Comparison of ENCODE assay signal across 8 cellular contexts in the genomic region with DNA sequence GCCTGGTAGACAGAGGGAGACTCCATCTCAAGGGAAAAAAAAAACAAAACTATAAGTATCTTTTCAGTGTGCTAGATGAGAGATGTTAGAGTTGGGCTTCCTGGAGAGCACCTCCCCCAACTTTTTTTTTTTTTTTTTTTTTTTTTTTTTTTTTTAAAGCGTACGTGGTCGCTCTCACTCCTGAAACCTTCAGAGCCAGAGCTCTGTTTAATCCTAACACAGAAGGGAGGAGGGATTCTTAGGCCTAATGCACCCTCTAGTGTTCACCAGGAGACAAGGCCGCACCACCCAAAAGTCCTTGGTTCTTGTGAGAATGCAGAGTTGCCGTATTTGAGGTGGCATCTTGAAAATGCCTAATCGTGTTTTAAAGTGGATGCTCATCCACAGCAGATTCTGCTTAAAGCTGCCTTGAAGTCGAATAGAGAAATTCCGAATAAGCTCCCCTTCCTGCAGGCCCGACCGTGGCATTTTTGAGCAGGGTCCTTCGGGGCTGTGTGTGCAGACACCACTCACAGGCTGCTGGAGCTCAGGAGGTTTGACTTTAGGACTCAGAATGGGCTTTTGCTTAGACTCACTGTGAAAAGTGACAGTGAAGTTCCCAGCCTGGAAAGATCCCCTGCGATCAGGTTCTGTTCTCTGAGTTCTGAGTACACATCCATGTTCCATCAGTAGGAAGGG.
DNase-seq lines count a peak whose midpoint lies in the region; ATAC-seq and TF ChIP-seq lines count a peak whose summit lies in the region.

No MANE protein-coding gene starts in this region.

- H3K79me2 ChIP-seq in PC-3 (ENCODE audit: low read length): no peaks in the 10 kb centered on the region

- H2BK20ac ChIP-seq in IMR-90 (ENCODE audit: low read depth, low read length): no peak overlapping the region

- ATAC-seq in IMR-90 (ENCODE audit: low read depth): peak; percentile 88
- peak; percentile 97 for ATAC-seq in PC-3
- ATAC-seq in HG03095 (IDR thresholded peaks at IDR 0.05; ENCODE audit: unreplicated experiment): no peak

- H3K56ac ChIP-seq in IMR-90 (ENCODE audit: extremely low read depth, insufficient read depth, low read length): no peak overlapping the region

- H4K91ac ChIP-seq in IMR-90 (ENCODE audit: insufficient read depth, low read depth, low read length): no peak overlapping the region

- H3K9me1 ChIP-seq in IMR-90 (ENCODE audit: insufficient read depth, low read length): 0 out of 2 replicates have a peak, but pooled peaks cover 4% of the 10 kb centered on the region

- no peak overlapping the region for H3K4me2 ChIP-seq in IMR-90 (ENCODE audit: low read depth, low read length)
- no peak overlapping the region for H3K4me2 ChIP-seq in PC-3 (ENCODE audit: low read length)

- H3K36me3 ChIP-seq in IMR-90 (ENCODE audit: control insufficient read depth, insufficient read depth, low read length) (peaks cover 4% of the 10 kb centered on the region), PC-3 (ENCODE audit: low read depth, low read length) (peaks cover 6% of the 10 kb centered on the region; the same call in 1 of the 2 replicates)

- H2BK15ac ChIP-seq in IMR-90 (ENCODE audit: low read depth, low read length): no peak overlapping the region

- no CpG with 5 or more reads among the region's 12 CpGs for WGBS in IMR-90 (ENCODE audit: extremely low coverage in 2 of 2, insufficient read length in 1 of 2), 2 experiments

- intact Hi-C loops in IMR-90 (cut with micrococcal nuclease) (loop anchor here (1.0 to 10.0 kb wide), 5 partner anchors 70 to 610 kb away; no protein-coding TSS in a partner anchor), PC-3 (cut with micrococcal nuclease) (loop anchor here (1.0 to 10.0 kb wide), 5 partner anchors 39 to 610 kb away; a partner anchor contains a TSS), head of caudate nucleus (cut with DNase I) (loop anchor here (2.0 to 5.0 kb wide), 2 partner anchors 74 to 152 kb away; no protein-coding TSS in a partner anchor)

- 0 out of 4 replicates have a peak overlapping the region, but pooled peaks of 1 of the 2 experiments have one; percentile 29 for H4K8ac ChIP-seq in IMR-90 (ENCODE audit: low read depth in 2 of 2, low read length in 2 of 2)

- H2AFZ ChIP-seq in IMR-90 (replicated peaks; ENCODE audit: low read length, poor library complexity): peak overlapping the region; percentile 25
- H2AFZ ChIP-seq in PC-3 (ENCODE audit: low read length): no peak overlapping the region

- H4K20me1 ChIP-seq in IMR-90 (ENCODE audit: insufficient read depth, low read length): peaks cover 4% of the 10 kb centered on the region; the same call in 1 of the 2 replicates
- H4K20me1 ChIP-seq in PC-3 (ENCODE audit: low read length): no peaks in the 10 kb centered on the region

- dilution Hi-C loops in IMR-90 (cut with HindIII; ENCODE audit: low sequenced_read_pairs, unreplicated experiment): loop anchor here (25.0 kb wide), 1 partner anchor 609 kb away; no protein-coding TSS in a partner anchor

- no peak overlapping the region for H3K18ac ChIP-seq in IMR-90 (ENCODE audit: low read depth, low read length)

- no peaks in the 10 kb centered on the region for H3F3A ChIP-seq in PC-3 (ENCODE audit: low read length, unreplicated experiment)

- no peak overlapping the region for H2BK120ac ChIP-seq in IMR-90 (ENCODE audit: low read depth, low read length)

- POLR2A ChIA-PET in AG04449 (lab: Yijun Ruan, JAX): no interaction called here
- POLR2A ChIA-PET in IMR-90 (lab: Charles Lee; ENCODE audit: unreplicated experiment): no interaction called here
- POLR2A ChIA-PET in PC-3 (lab: Charles Lee; ENCODE audit: unreplicated experiment): interaction anchor here (0.6 to 0.7 kb wide), 2 partner anchors 38 to 78 kb away, joined by 7 to 10 read pairs; no protein-coding TSS in a partner anchor

- H2BK5ac ChIP-seq in IMR-90 (ENCODE audit: low read depth, low read length, poor library complexity, severe bottlenecking): no peak overlapping the region

- in situ Hi-C loops in IMR-90 (cut with MboI; ENCODE audit: low sequenced_read_pairs): loop anchor here (5.0 kb wide), 1 partner anchor 609 kb away; no protein-coding TSS in a partner anchor

- H3K9me3 ChIP-seq in IMR-90 (ENCODE audit: control insufficient read depth, insufficient read depth, low read length) (no peaks in the 10 kb centered on the region), PC-3 (ENCODE audit: low read length) (no peaks in the 10 kb centered on the region)

- no peak overlapping the region for H3K23ac ChIP-seq in IMR-90 (ENCODE audit: low read depth, low read length)

- no peak overlapping the region for H3K14ac ChIP-seq in IMR-90 (replicated peaks; ENCODE audit: low read depth, low read length)

- no peak overlapping the region for H3K4ac ChIP-seq in IMR-90 (ENCODE audit: low read depth, low read length)

- peak; percentile 97 for TF ChIP-seq RAD21 in IMR-90 (IDR thresholded peaks at IDR 0.05; ENCODE audit: low read length)

- H3K27ac ChIP-seq in IMR-90 (ENCODE audit: insufficient read depth, low read length) (no peak overlapping the region), PC-3 (ENCODE audit: low read length) (no peak overlapping the region)

- peak overlapping the region; percentile 22 for H2AK9ac ChIP-seq in IMR-90 (replicated peaks; ENCODE audit: low read depth, low read length, poor library complexity)

- no peaks in the 10 kb centered on the region for H3K27me3 ChIP-seq in IMR-90 (ENCODE audit: control insufficient read depth, insufficient read depth, low read length)
- no peaks in the 10 kb centered on the region for H3K27me3 ChIP-seq in PC-3 (ENCODE audit: low read length)

- 0 out of 2 replicates have a peak overlapping the region, but pooled peaks have one; percentile 12 for H2AK5ac ChIP-seq in IMR-90 (ENCODE audit: low read depth, low read length)

- H3K4me3 ChIP-seq in AG04449 (ENCODE audit: low read depth, low read length): no peak overlapping the region
- H3K4me3 ChIP-seq in GM12875 (ENCODE audit: low read depth, low read length): no peak overlapping the region
- H3K4me3 ChIP-seq in IMR-90 (ENCODE audit: insufficient read depth, low read depth, low read length): no peak overlapping the region
- no peak overlapping the region for H3K4me3 ChIP-seq in PC-3 (ENCODE audit: low read length)

- peak; percentile 63 for DNase-seq in AG04449 (ENCODE audit: low read depth, low spot score)
- peak; percentile 90 for DNase-seq in IMR-90
- DNase-seq in PC-3: peak; percentile 81
- peak; percentile 21 for DNase-seq in activated naive CD4-positive, alpha-beta T cell treated with anti-CD3 and anti-CD28 coated beads, Interleukin-2, amount 50 U/mL, for 16 hours
- DNase-seq in head of caudate nucleus: peak in 41 of 42 donors; percentile 35 to 90 (median 76)
- DNase-seq in pons (ENCODE audit: low spot score): peak; percentile 87

- H4K5ac ChIP-seq in IMR-90 (ENCODE audit: low read depth, low read length): no peak overlapping the region

- no TSS peak for BruUV-seq in IMR-90 (replicated peaks; lab: Mats Ljungman, UMichigan)
- BruUV-seq in PC-3 (replicated peaks; lab: Mats Ljungman, UMichigan): no TSS peak

- TF ChIP-seq POLR2A in IMR-90 (IDR thresholded peaks at IDR 0.05; ENCODE audit: low read depth, low read length): no peak

- no peaks in the 10 kb centered on the region for H3K9me2 ChIP-seq in PC-3 (replicated peaks; ENCODE audit: low read length)

- TF ChIP-seq CTCF in AG04449 (IDR thresholded peaks at IDR 0.05; ENCODE audit: insufficient read depth, low read length, missing control alignments): peak; percentile 84
- TF ChIP-seq CTCF in GM12875 (IDR thresholded peaks at IDR 0.05; ENCODE audit: borderline replicate concordance, insufficient read depth, low read depth, low read length): peak; percentile 74
- peak; percentile 94 for TF ChIP-seq CTCF in IMR-90 (conservative IDR thresholded peaks at IDR 0.05; ENCODE audit: low read depth, low read length)
- TF ChIP-seq CTCF in PC-3 (conservative IDR thresholded peaks at IDR 0.05; ENCODE audit: low read depth, low read length): peak; percentile 79

- CTCF ChIA-PET in AG04449 (lab: Yijun Ruan, JAX): interaction anchor here (0.6 to 11.5 kb wide), 74 partner anchors 8 to 1190 kb away, joined by 3 to 484 read pairs (median 4); no protein-coding TSS in a partner anchor
- CTCF ChIA-PET in IMR-90 (lab: Yijun Ruan, JAX): interaction anchor here (0.6 to 2.2 kb wide), 13 partner anchors 10 to 629 kb away, joined by 3 to 13 read pairs (median 4); no protein-coding TSS in a partner anchor
- CTCF ChIA-PET in PC-3 (lab: Charles Lee): interaction anchor here (0.5 to 2.2 kb wide), 14 partner anchors 38 to 866 kb away, joined by 3 to 25 read pairs (median 4); no protein-coding TSS in a partner anchor

- no peak overlapping the region for H3K9ac ChIP-seq in IMR-90 (ENCODE audit: low read depth, low read length)
- H3K9ac ChIP-seq in PC-3 (ENCODE audit: low read length): no peak overlapping the region

- no peaks in the 10 kb centered on the region for H3K79me1 ChIP-seq in IMR-90 (ENCODE audit: low read depth in 1 of 2, low read length in 2 of 2)

- H3K4me1 ChIP-seq in IMR-90 (ENCODE audit: control insufficient read depth, insufficient read depth, low read length) (peaks cover 8% of the 10 kb centered on the region), PC-3 (ENCODE audit: insufficient read depth, low read length) (peaks cover 6% of the 10 kb centered on the region; the same call in 1 of the 2 replicates)

TF ChIP-seq in IMR-90, 13 proteins besides CTCF, POLR2A, EP300 and RAD21:
- peak; percentile 87 for TF ChIP-seq SMC3 (IDR thresholded peaks at IDR 0.05; ENCODE audit: low read depth, low read length)
- TF ChIP-seq FOS (IDR thresholded peaks at IDR 0.05; ENCODE audit: low read depth, low read length): no peak
- no peak for TF ChIP-seq RCOR1 (IDR thresholded peaks at IDR 0.05; ENCODE audit: insufficient replicate concordance, low read length)
- TF ChIP-seq NFE2L2 (IDR thresholded peaks at IDR 0.05; ENCODE audit: low read depth, low read length): no peak
- no peak for TF ChIP-seq RFX5 (IDR thresholded peaks at IDR 0.05; ENCODE audit: low read depth, low read length)
- TF ChIP-seq MAZ (IDR thresholded peaks at IDR 0.05; ENCODE audit: borderline replicate concordance, low read depth, low read length): no peak; the same call in 1 of the 2 replicates
- no peak for TF ChIP-seq CHD1 (IDR thresholded peaks at IDR 0.05; ENCODE audit: low read depth, low read length)
- TF ChIP-seq MAFK (IDR thresholded peaks at IDR 0.05; ENCODE audit: low read depth, low read length): no peak

Comparison
In these comparisons a context has a peak if more than half of its experiments do, and no peak if none do; other contexts are left out.
1. DNase-seq: peak in every context shown above with its lines; median percentile 90 in IMR-90; 87 in pons; 81 in PC-3; 76 in head of caudate nucleus; 63 in AG04449; 21 in activated naive CD4-positive, alpha-beta T cell treated with anti-CD3 and anti-CD28 coated beads, Interleukin-2, amount 50 U/mL, for 16 hours.